Comparison of ENCODE assay signal across 27 cellular contexts in genomic region chrY:12593527-12594216, GRCh38.
DNase-seq lines count a peak whose midpoint lies in the region; ATAC-seq and TF ChIP-seq lines count a peak whose summit lies in the region.
"Had no signal": no experiment of that assay in that cellular context is flagged by ENCODE, and none has a peak within 500 bp of the region (broad histone marks: within the 10 kb centered on the region; RNA-seq: fewer than 3 reads in every experiment).

No MANE protein-coding gene starts in this region.

- peaks cover 23% of the 10 kb centered on the region for H3K4me1 Mint-ChIP-seq in stimulated activated naive CD8-positive, alpha-beta T cell treated with anti-CD3 and anti-CD28 coated beads, Interleukin-15, Interleukin-2, amounts not matched to agents 100 ng/mL and 50 ng/mL, for 24 hours (ENCODE audit: low read depth)
- H3K4me1 Mint-ChIP-seq in T-helper 1 cell treated with Interleukin-12 subunit alpha and Interleukin-12 subunit beta and Interleukin-4 antibody, amounts not matched to agents 30 μg/mL and 1 μg/mL, for 36 hours (ENCODE audit: low read depth), result peaks cover 25% of the 10 kb centered on the region
- H3K4me1 Mint-ChIP-seq in activated naive CD8-positive, alpha-beta T cell treated with anti-CD3 and anti-CD28 coated beads, Interleukin-2, amount 10 ng/mL, durations not matched to agents 7 days and 5 days, result peaks cover 21% of the 10 kb centered on the region
- H3K4me1 Mint-ChIP-seq: IgD-negative memory B cell, mesothelial cell of epicardium, nephron progenitor cell had no signal

- POLR2A ChIA-PET in activated naive CD8-positive, alpha-beta T cell treated with anti-CD3 and anti-CD28 coated beads, Interleukin-2, amount 10 ng/mL, durations not matched to agents 7 days and 5 days (lab: Charles Lee), result interaction anchor here (0.7 kb wide), 1 partner anchor 68 kb away, joined by 3 read pairs; no protein-coding TSS in a partner anchor

- peak overlapping the region; percentile 56 for H3K4me3 Mint-ChIP-seq in stimulated activated naive CD8-positive, alpha-beta T cell treated with anti-CD3 and anti-CD28 coated beads, Interleukin-15, Interleukin-2, amounts not matched to agents 100 ng/mL and 50 ng/mL, for 24 hours
- peak overlapping the region; percentile 32 for H3K4me3 Mint-ChIP-seq in T-helper 1 cell treated with Interleukin-12 subunit alpha and Interleukin-12 subunit beta and Interleukin-4 antibody, amounts not matched to agents 30 μg/mL and 1 μg/mL, for 36 hours
- H3K4me3 Mint-ChIP-seq in activated naive CD8-positive, alpha-beta T cell treated with anti-CD3 and anti-CD28 coated beads, Interleukin-2, amount 10 ng/mL, durations not matched to agents 7 days and 5 days, result peak overlapping the region; percentile 73
- H3K4me3 Mint-ChIP-seq: activated B cell treated with CpG ODN at 0.5 μM for 24 hours, IgD-negative memory B cell, mesothelial cell of epicardium, nephron progenitor cell had no signal

- H3K27ac Mint-ChIP-seq in stimulated activated naive CD8-positive, alpha-beta T cell treated with anti-CD3 and anti-CD28 coated beads, Interleukin-15, Interleukin-2, amounts not matched to agents 100 ng/mL and 50 ng/mL, for 24 hours, result peak overlapping the region; percentile 52
- peak overlapping the region; percentile 74 for H3K27ac Mint-ChIP-seq in T-helper 1 cell treated with Interleukin-12 subunit alpha and Interleukin-12 subunit beta and Interleukin-4 antibody, amounts not matched to agents 30 μg/mL and 1 μg/mL, for 36 hours
- H3K27ac Mint-ChIP-seq in activated naive CD8-positive, alpha-beta T cell treated with anti-CD3 and anti-CD28 coated beads, Interleukin-2, amount 10 ng/mL, durations not matched to agents 7 days and 5 days, result peak overlapping the region; percentile 86
- H3K27ac Mint-ChIP-seq: activated B cell treated with CpG ODN at 0.5 μM for 24 hours, IgD-negative memory B cell, mesothelial cell of epicardium, nephron progenitor cell had no signal

- DNase-seq in stimulated activated naive CD8-positive, alpha-beta T cell treated with anti-CD3 and anti-CD28 coated beads, Interleukin-15, Interleukin-2, amounts not matched to agents 100 U/mL and 50 U/mL, for 24 hours, result no peak
- no peak for DNase-seq in activated naive CD8-positive, alpha-beta T cell treated with anti-CD3 and anti-CD28 coated beads, Interleukin-2, amount 10 ng/mL, durations not matched to agents 7 days and 5 days
- no peak for DNase-seq in BE2C
- no peak for DNase-seq in left lung
- DNase-seq: activated B cell treated with CpG ODN at 0.5 μM for 24 hours, COR-L47, DMS79, hippocampal formation, left ventricle myocardium superior, MM.1S, NCI-H146, NCI-H524 treated with DMSO at 0.1 percent for 48 hours, nephron progenitor cell, sigmoid colon, T1000, testis had no signal

- no peak for ATAC-seq in stimulated activated naive CD8-positive, alpha-beta T cell treated with anti-CD3 and anti-CD28 coated beads, Interleukin-15, Interleukin-2, amounts not matched to agents 100 U/mL and 50 U/mL, for 24 hours
- ATAC-seq in activated naive CD8-positive, alpha-beta T cell treated with anti-CD3 and anti-CD28 coated beads, Interleukin-2, amount 10 ng/mL, durations not matched to agents 7 days and 5 days (ENCODE audit: low read depth), result peak; percentile 91
- ATAC-seq in left lung (no peak), HG03439 (IDR thresholded peaks at IDR 0.05; ENCODE audit: unreplicated experiment) (no peak)
- ATAC-seq: body of pancreas, GM12878, left ventricle myocardium superior, SK-N-SH treated with all-trans-retinoic acid at 6 μM for 48 hours had no signal

- intact Hi-C loops in left lung (cut with DNase I), result no loop called here

- no peaks in the 10 kb centered on the region for H3K36me3 ChIP-seq in BE2C
- no peaks in the 10 kb centered on the region for H3K36me3 ChIP-seq in left lung
- H3K36me3 ChIP-seq: esophagus muscularis mucosa, HAP-1, sigmoid colon had no signal

- H3K9me3 ChIP-seq in BE2C, result no peaks in the 10 kb centered on the region
- H3K9me3 ChIP-seq in left lung, result no peaks in the 10 kb centered on the region
- H3K9me3 ChIP-seq: body of pancreas, esophagus muscularis mucosa, HAP-1, sigmoid colon, testis had no signal

- no peak overlapping the region for H3K27ac ChIP-seq in left lung
- H3K27ac ChIP-seq: body of pancreas, esophagus muscularis mucosa, RWPE1, sigmoid colon, testis had no signal

- TF ChIP-seq CTCF in BE2C (IDR thresholded peaks at IDR 0.05; ENCODE audit: low read depth, low read length) (no peak), left lung (IDR thresholded peaks at IDR 0.05) (no peak)

- no peaks in the 10 kb centered on the region for H3K27me3 Mint-ChIP-seq in stimulated activated naive CD8-positive, alpha-beta T cell treated with anti-CD3 and anti-CD28 coated beads, Interleukin-15, Interleukin-2, amounts not matched to agents 100 ng/mL and 50 ng/mL, for 24 hours
- H3K27me3 Mint-ChIP-seq in T-helper 1 cell treated with Interleukin-12 subunit alpha and Interleukin-12 subunit beta and Interleukin-4 antibody, amounts not matched to agents 30 μg/mL and 1 μg/mL, for 36 hours (ENCODE audit: low read depth), result no peaks in the 10 kb centered on the region
- no peaks in the 10 kb centered on the region for H3K27me3 Mint-ChIP-seq in activated naive CD8-positive, alpha-beta T cell treated with anti-CD3 and anti-CD28 coated beads, Interleukin-2, amount 10 ng/mL, durations not matched to agents 7 days and 5 days
- H3K27me3 Mint-ChIP-seq: activated B cell treated with CpG ODN at 0.5 μM for 24 hours, IgD-negative memory B cell had no signal

- H3K27me3 ChIP-seq in BE2C (no peaks in the 10 kb centered on the region), left lung (no peaks in the 10 kb centered on the region)
- H3K27me3 ChIP-seq: body of pancreas, esophagus muscularis mucosa, sigmoid colon, testis had no signal

- no peaks in the 10 kb centered on the region for H3K4me1 ChIP-seq in BE2C
- no peaks in the 10 kb centered on the region for H3K4me1 ChIP-seq in left lung
- H3K4me1 ChIP-seq: body of pancreas, esophagus muscularis mucosa, HAP-1, sigmoid colon, testis had no signal

- H3K9me3 Mint-ChIP-seq in stimulated activated naive CD8-positive, alpha-beta T cell treated with anti-CD3 and anti-CD28 coated beads, Interleukin-15, Interleukin-2, amounts not matched to agents 100 ng/mL and 50 ng/mL, for 24 hours, result peaks cover 21% of the 10 kb centered on the region
- peaks cover 31% of the 10 kb centered on the region for H3K9me3 Mint-ChIP-seq in T-helper 1 cell treated with Interleukin-12 subunit alpha and Interleukin-12 subunit beta and Interleukin-4 antibody, amounts not matched to agents 30 μg/mL and 1 μg/mL, for 36 hours
- H3K9me3 Mint-ChIP-seq in activated naive CD8-positive, alpha-beta T cell treated with anti-CD3 and anti-CD28 coated beads, Interleukin-2, amount 10 ng/mL, durations not matched to agents 7 days and 5 days, result peaks cover 16% of the 10 kb centered on the region
- H3K9me3 Mint-ChIP-seq: activated B cell treated with CpG ODN at 0.5 μM for 24 hours, IgD-negative memory B cell, mesothelial cell of epicardium, nephron progenitor cell had no signal

- peaks cover 13% of the 10 kb centered on the region for H3K36me3 Mint-ChIP-seq in stimulated activated naive CD8-positive, alpha-beta T cell treated with anti-CD3 and anti-CD28 coated beads, Interleukin-15, Interleukin-2, amounts not matched to agents 100 ng/mL and 50 ng/mL, for 24 hours (ENCODE audit: low read depth)
- peaks cover 26% of the 10 kb centered on the region for H3K36me3 Mint-ChIP-seq in T-helper 1 cell treated with Interleukin-12 subunit alpha and Interleukin-12 subunit beta and Interleukin-4 antibody, amounts not matched to agents 30 μg/mL and 1 μg/mL, for 36 hours (ENCODE audit: low read depth)
- H3K36me3 Mint-ChIP-seq in activated naive CD8-positive, alpha-beta T cell treated with anti-CD3 and anti-CD28 coated beads, Interleukin-2, amount 10 ng/mL, durations not matched to agents 7 days and 5 days, result peaks cover 32% of the 10 kb centered on the region
- H3K36me3 Mint-ChIP-seq: IgD-negative memory B cell, mesothelial cell of epicardium had no signal

- H3K4me3 ChIP-seq in BE2C (ENCODE audit: low read depth, low read length) (no peak overlapping the region), left lung (no peak overlapping the region)
- H3K4me3 ChIP-seq: body of pancreas, esophagus muscularis mucosa, GM12878, HAP-1, sigmoid colon, testis had no signal
